ENCODE assay signal across 9 cellular contexts in the genomic region with DNA sequence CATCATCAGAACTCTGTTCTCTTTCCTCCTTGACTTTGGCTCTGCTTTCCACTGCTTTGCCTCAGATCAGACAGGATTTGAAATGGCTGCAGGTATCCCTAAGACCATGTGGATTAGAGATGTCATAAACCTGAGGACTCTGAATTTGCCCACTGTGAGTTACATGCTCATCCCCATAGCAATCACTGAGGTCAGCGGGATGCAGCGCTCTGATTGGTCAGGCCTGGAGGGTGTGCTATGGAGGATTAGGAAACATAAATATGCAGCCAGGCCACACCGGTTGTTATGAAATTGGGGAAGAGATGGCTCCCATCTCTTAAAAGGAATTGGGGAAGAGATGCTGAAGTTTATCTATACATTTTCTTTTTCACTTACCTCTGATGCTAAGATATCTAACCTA.
DNase-seq lines count a peak whose midpoint lies in the region; ATAC-seq, FAIRE-seq and TF ChIP-seq lines count a peak whose summit lies in the region.
"Had no signal": no experiment of that assay in that cellular context is flagged by ENCODE, and none has a peak within 500 bp of the region (broad histone marks: within the 10 kb centered on the region; RNA-seq: fewer than 3 reads in every experiment).

No MANE protein-coding gene starts in this region.

- DNase-seq in G401 (ENCODE audit: low spot score) (peak; percentile 85), RCC 7860 (ENCODE audit: low spot score) (peak; percentile 18), bronchial epithelial cell (ENCODE audit: low read depth) (peak; percentile 57), lung (ENCODE audit: low spot score) (peak; percentile 64)
- DNase-seq in NK-92 treated with Interleukin-12 subunit alpha and Interleukin-12 subunit beta, amount 100 ng/mL, for 24 hours (lab: John Stamatoyannopoulos, UW) = no peak
- no peak for DNase-seq in activated CD4-positive, CD25-positive, alpha-beta regulatory T cell treated with anti-CD3 and anti-CD28 coated beads, Interleukin-2, amount 50 U/mL, for 72 hours

- no peaks in the 10 kb centered on the region for H3K9me3 ChIP-seq in lung (ENCODE audit: control insufficient read depth in 2 of 2, insufficient read depth in 1 of 2, low read length in 1 of 2)
- H3K9me3 ChIP-seq: upper lobe of left lung had no signal

- H3K27ac ChIP-seq in lung (ENCODE audit: low read depth in 1 of 2, low read length in 1 of 2) = no peak overlapping the region
- H3K27ac ChIP-seq: upper lobe of left lung had no signal

- no peak overlapping the region for H3K4me3 ChIP-seq in bronchial epithelial cell (ENCODE audit: low read depth, low read length)
- H3K4me3 ChIP-seq in lung = no peak overlapping the region
- H3K4me3 ChIP-seq: upper lobe of left lung had no signal

- no peaks in the 10 kb centered on the region for H3K4me1 ChIP-seq in lung (ENCODE audit: control insufficient read depth in 2 of 2, insufficient read depth in 2 of 2, low read length in 2 of 2)
- H3K4me1 ChIP-seq: upper lobe of left lung had no signal

- H3K27me3 ChIP-seq in bronchial epithelial cell (ENCODE audit: control insufficient read depth, insufficient read depth, low read length) (no peaks in the 10 kb centered on the region), lung (ENCODE audit: control insufficient read depth, insufficient read depth) (no peaks in the 10 kb centered on the region)
- H3K27me3 ChIP-seq: upper lobe of left lung had no signal

- no peak for TF ChIP-seq CTCF in bronchial epithelial cell (IDR thresholded peaks at IDR 0.05; ENCODE audit: insufficient read depth, low read length, severe bottlenecking)
- no peak for TF ChIP-seq CTCF in lung (IDR thresholded peaks at IDR 0.05; ENCODE audit: control extremely low read depth, extremely low read depth)

- WGBS in lung, 2 donors = 69% methylated on average over 3 of the region's 3 CpGs

- ATAC-seq in GM19438 (IDR thresholded peaks at IDR 0.05; ENCODE audit: low read depth, unreplicated experiment) = peak; percentile 100
- peak; percentile 99 for ATAC-seq in HG03135 (IDR thresholded peaks at IDR 0.05; ENCODE audit: unreplicated experiment)
- ATAC-seq in lung (ENCODE audit: insufficient read depth, low FRiP score) = peak; percentile 81

- FAIRE-seq in RCC 7860 (lab: Jason Lieb, UNC) (no peak), bronchial epithelial cell (lab: Jason Lieb, UNC) (no peak)

- in situ Hi-C loops in G401 (cut with HindIII; ENCODE audit: low sequenced_read_pairs) = no loop called here

- H3K36me3 ChIP-seq in bronchial epithelial cell (ENCODE audit: control insufficient read depth, insufficient read depth, low read length) (no peaks in the 10 kb centered on the region), lung (ENCODE audit: control insufficient read depth in 2 of 2, insufficient read depth in 2 of 2, low read length in 2 of 2) (no peaks in the 10 kb centered on the region)
- H3K36me3 ChIP-seq: upper lobe of left lung had no signal

Comparison
In these comparisons a context has a peak if more than half of its experiments do, and no peak if none do; other contexts are left out.
1. DNase-seq: peak in G401 (single experiment), RCC 7860 (single experiment), bronchial epithelial cell (single experiment) and lung (single experiment); none in NK-92 treated with Interleukin-12 subunit alpha and Interleukin-12 subunit beta, amount 100 ng/mL, for 24 hours (single experiment) and activated CD4-positive, CD25-positive, alpha-beta regulatory T cell treated with anti-CD3 and anti-CD28 coated beads, Interleukin-2, amount 50 U/mL, for 72 hours (single experiment).
2. Peak in every context shown above with its lines, with median percentiles within 50 percentile points of each other: ATAC-seq.